Comparison of ENCODE assay signal across 11 cellular contexts in genomic region chr1:184492543-184492942, GRCh38.
DNase-seq lines count a peak whose midpoint lies in the region; ATAC-seq, FAIRE-seq and TF ChIP-seq lines count a peak whose summit lies in the region.
"Had no signal": no experiment of that assay in that cellular context is flagged by ENCODE, and none has a peak within 500 bp of the region (broad histone marks: within the 10 kb centered on the region; RNA-seq: fewer than 3 reads in every experiment).

No MANE protein-coding gene starts in this region.

- peak overlapping the region; percentile 77 for H3K4me2 ChIP-seq in A549
- H3K4me2 ChIP-seq in fibroblast of lung (ENCODE audit: extremely low read depth, insufficient read depth, low read length), result no peak overlapping the region

- H3K27ac Mint-ChIP-seq in nephron progenitor cell, result peak overlapping the region; percentile 25

- H3K36me3 ChIP-seq in fibroblast of lung (ENCODE audit: control insufficient read depth, insufficient read depth, low read length), result no peaks in the 10 kb centered on the region
- H3K36me3 ChIP-seq: uterus had no signal

- no peak for TF ChIP-seq POLR2A in A549 (IDR thresholded peaks at IDR 0.05; ENCODE audit: low read length)

- CTCF ChIA-PET in A549 (lab: Yijun Ruan, JAX), result interaction anchor here (1.0 to 2.9 kb wide), 2 partner anchors 35 to 172 kb away, joined by 3 to 12 read pairs; no protein-coding TSS in a partner anchor

- H3K4me3 ChIP-seq in A549 (no peak overlapping the region), fibroblast of lung (replicated peaks in 1 of 4; ENCODE audit: control extremely low read depth in 1 of 4, insufficient read depth in 1 of 4, low read depth in 3 of 4, low read length in 4 of 4) (no peak overlapping the region)
- H3K4me3 ChIP-seq: uterus had no signal

- DNase-seq in A549 (ENCODE audit: low read depth in 1 of 2, low spot score in 1 of 2) (no peak), NCI-H146 (lab: John Stamatoyannopoulos, UW) (peak; percentile 27), fibroblast of lung (ENCODE audit: low read depth in 2 of 2) (no peak), nephron progenitor cell (no peak), GDM1 (lab: John Stamatoyannopoulos, UW) (no peak), iPS-NIHi7 (ENCODE audit: extremely low spot score) (no peak), SHP77 (lab: John Stamatoyannopoulos, UW) (no peak)
- DNase-seq in activated CD4-positive, alpha-beta T cell treated with anti-CD3 and anti-CD28 coated beads for 4 hours, result no peak
- DNase-seq: uterus had no signal

- H3K79me2 ChIP-seq in fibroblast of lung (ENCODE audit: control insufficient read depth, insufficient read depth, low read length), result peaks cover 31% of the 10 kb centered on the region

- peaks cover 4% of the 10 kb centered on the region for H3K27me3 Mint-ChIP-seq in nephron progenitor cell (ENCODE audit: low read depth, poor library complexity)

- H3K27ac ChIP-seq in A549, result peak overlapping the region; percentile 53 to 82; a peak in 4 of 6 replicates
- peak overlapping the region; percentile 82 for H3K27ac ChIP-seq in fibroblast of lung (ENCODE audit: insufficient read depth, low read length)

- no peak overlapping the region for H2AFZ ChIP-seq in fibroblast of lung (ENCODE audit: low read length)

- H3K27me3 ChIP-seq in fibroblast of lung (ENCODE audit: control insufficient read depth, insufficient read depth, low read length), result no peaks in the 10 kb centered on the region
- H3K27me3 ChIP-seq: uterus had no signal

- H3K9me3 ChIP-seq in A549 (no peaks in the 10 kb centered on the region), fibroblast of lung (ENCODE audit: control insufficient read depth, insufficient read depth, low read depth, low read length) (no peaks in the 10 kb centered on the region)
- H3K9me3 ChIP-seq: uterus had no signal

- H3K36me3 Mint-ChIP-seq in nephron progenitor cell (ENCODE audit: low read depth), result no peaks in the 10 kb centered on the region

- H3K4me1 Mint-ChIP-seq in nephron progenitor cell, result peaks cover 40% of the 10 kb centered on the region

- no peak for ATAC-seq in A549

- H3K9me3 Mint-ChIP-seq in nephron progenitor cell, result no peaks in the 10 kb centered on the region

- TF ChIP-seq CTCF in A549 (IDR thresholded peaks at IDR 0.05), result no peak
- TF ChIP-seq CTCF in fibroblast of lung (conservative IDR thresholded peaks at IDR 0.05 in 1 of 2, IDR thresholded peaks at IDR 0.05 in 1 of 2; ENCODE audit: low read depth in 1 of 2, low read length in 2 of 2), result no peak
- no peak for TF ChIP-seq CTCF in nephron progenitor cell (IDR thresholded peaks at IDR 0.05)

- no peak overlapping the region for H3K9ac ChIP-seq in fibroblast of lung (ENCODE audit: insufficient read depth, low read length)

- FAIRE-seq in A549 (lab: Jason Lieb, UNC), result no peak
- FAIRE-seq: H1, RCC 7860 had no signal

- no peak overlapping the region for H3K4me3 Mint-ChIP-seq in nephron progenitor cell

- TF ChIP-seq RAD21 in A549 (conservative IDR thresholded peaks at IDR 0.05 in 1 of 2, IDR thresholded peaks at IDR 0.05 in 1 of 2), result no peak

- H3K4me1 ChIP-seq in A549 (peaks cover 34% of the 10 kb centered on the region), fibroblast of lung (ENCODE audit: control insufficient read depth, extremely low read depth, insufficient read depth, low read length) (peaks cover 17% of the 10 kb centered on the region)

- no peaks in the 10 kb centered on the region for H4K20me1 ChIP-seq in fibroblast of lung (ENCODE audit: control insufficient read depth, extremely low read depth, insufficient read depth, low read length)

- POLR2A ChIA-PET in A549 (lab: Yijun Ruan, JAX), result interaction anchor here (1.7 kb wide), 1 partner anchor 106 kb away, joined by 6 read pairs; the partner anchor contains the start of gene C1orf21

- no peak for TF ChIP-seq EP300 in A549 (IDR thresholded peaks at IDR 0.05)

TF ChIP-seq in A549, 52 proteins besides CTCF, POLR2A, EP300 and RAD21:
- no peak for TF ChIP-seq PHF8 (IDR thresholded peaks at IDR 0.05; ENCODE audit: borderline replicate concordance, low read depth)
- TF ChIP-seq HOXB13 (CRISPR knock-in tag; IDR thresholded peaks at IDR 0.05; ENCODE audit: low read depth), result no peak
- no peak for TF ChIP-seq ZSCAN20 (CRISPR knock-in tag; IDR thresholded peaks at IDR 0.05)
- TF ChIP-seq, protein P1, sequence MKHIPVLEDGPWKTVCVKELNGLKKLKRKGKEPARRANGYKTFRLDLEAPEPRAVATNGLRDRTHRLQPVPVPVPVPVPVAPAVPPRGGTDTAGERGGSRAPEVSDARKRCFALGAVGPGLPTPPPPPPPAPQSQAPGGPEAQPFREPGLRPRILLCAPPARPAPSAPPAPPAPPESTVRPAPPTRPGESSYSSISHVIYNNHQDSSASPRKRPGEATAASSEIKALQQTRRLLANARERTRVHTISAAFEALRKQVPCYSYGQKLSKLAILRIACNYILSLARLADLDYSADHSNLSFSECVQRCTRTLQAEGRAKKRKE (CRISPR knock-in tag; IDR thresholded peaks at IDR 0.05; ENCODE audit: low read depth), result no peak
- no peak for TF ChIP-seq MAZ (IDR thresholded peaks at IDR 0.05; ENCODE audit: borderline replicate concordance, low read depth, low read length)
- no peak for TF ChIP-seq CHD2 (IDR thresholded peaks at IDR 0.05; ENCODE audit: low read length, partially characterized antibody)
- TF ChIP-seq MYC (IDR thresholded peaks at IDR 0.05; ENCODE audit: borderline replicate concordance, low read length), result no peak
- no peak for TF ChIP-seq FOSB (CRISPR knock-in tag; IDR thresholded peaks at IDR 0.05)
